In genomic region chr7:121372376-121373024, GRCh38 we compare ENCODE assay signal across 8 cellular contexts. TPM values are rescaled to one million over a fixed set of nuclear protein-coding genes. Genes with fewer than 3 reads are reported as not detected.
DNase-seq lines count a peak whose midpoint lies in the region; ATAC-seq and TF ChIP-seq lines count a peak whose summit lies in the region.

No MANE protein-coding gene starts in this region.

- H3K4me1 Mint-ChIP-seq in neural progenitor cell = no peaks in the 10 kb centered on the region

- no peaks in the 10 kb centered on the region for H3K79me2 ChIP-seq in fibroblast of lung (ENCODE audit: control insufficient read depth, insufficient read depth, low read length)
- no peaks in the 10 kb centered on the region for H3K79me2 ChIP-seq in neural progenitor cell (ENCODE audit: low read depth)

- H2AFZ ChIP-seq in fibroblast of lung (ENCODE audit: low read length) = no peak overlapping the region
- H2AFZ ChIP-seq in neural progenitor cell (replicated peaks) = no peak overlapping the region

- no peak overlapping the region for H3K27ac Mint-ChIP-seq in neural progenitor cell

- no peaks in the 10 kb centered on the region for H3F3A ChIP-seq in neural progenitor cell (ENCODE audit: low read depth)

- H3K27ac ChIP-seq in fibroblast of lung (ENCODE audit: insufficient read depth, low read length) (no peak overlapping the region), tibial nerve (no peak overlapping the region), suprapubic skin (no peak overlapping the region), neural progenitor cell (no peak overlapping the region)

- no peaks in the 10 kb centered on the region for H3K27me3 Mint-ChIP-seq in neural progenitor cell (ENCODE audit: insufficient read depth, low read depth)

- TF ChIP-seq POLR2A in tibial nerve (IDR thresholded peaks at IDR 0.05) (no peak), suprapubic skin (IDR thresholded peaks at IDR 0.05) (no peak)

- TF ChIP-seq CTCF in GM20000 (IDR thresholded peaks at IDR 0.05; ENCODE audit: extremely low read depth, missing control alignments) (no peak), fibroblast of lung (conservative IDR thresholded peaks at IDR 0.05 in 1 of 2, IDR thresholded peaks at IDR 0.05 in 1 of 2; ENCODE audit: low read depth in 1 of 2, low read length in 2 of 2) (no peak), tibial nerve (IDR thresholded peaks at IDR 0.05) (no peak), suprapubic skin (IDR thresholded peaks at IDR 0.05) (no peak), neural progenitor cell (IDR thresholded peaks at IDR 0.05) (no peak)

- H3K36me3 ChIP-seq in fibroblast of lung (ENCODE audit: control insufficient read depth, insufficient read depth, low read length) (no peaks in the 10 kb centered on the region), tibial nerve (peaks cover 0 to 40% (median 0%) of the 10 kb centered on the region in 3 donors), suprapubic skin (peaks cover 20% of the 10 kb centered on the region), neural progenitor cell (peaks cover 10% of the 10 kb centered on the region)

- H4K20me1 ChIP-seq in fibroblast of lung (ENCODE audit: control insufficient read depth, extremely low read depth, insufficient read depth, low read length) = no peaks in the 10 kb centered on the region
- H4K20me1 ChIP-seq in neural progenitor cell (ENCODE audit: low read depth) = peaks cover 3% of the 10 kb centered on the region

- H3K4me2 ChIP-seq in fibroblast of lung (ENCODE audit: extremely low read depth, insufficient read depth, low read length) (peak overlapping the region; percentile 4), neural progenitor cell (no peak overlapping the region)

- 91 to 95% methylated on average over 2 of the region's 2 CpGs for WGBS in tibial nerve, 2 donors
- WGBS in suprapubic skin = 88% methylated on average over 2 of the region's 2 CpGs

- peaks cover 16% of the 10 kb centered on the region for H3K36me3 Mint-ChIP-seq in neural progenitor cell

- peaks cover 4% of the 10 kb centered on the region for H3K4me1 ChIP-seq in fibroblast of lung (ENCODE audit: control insufficient read depth, extremely low read depth, insufficient read depth, low read length)
- H3K4me1 ChIP-seq in tibial nerve = peaks cover 0 to 25% (median 3%) of the 10 kb centered on the region in 4 donors
- peaks cover 6% of the 10 kb centered on the region for H3K4me1 ChIP-seq in suprapubic skin
- no peaks in the 10 kb centered on the region for H3K4me1 ChIP-seq in neural progenitor cell

- H3K9me3 Mint-ChIP-seq in neural progenitor cell = no peaks in the 10 kb centered on the region

- no peaks in the 10 kb centered on the region for H3K9me3 ChIP-seq in fibroblast of lung (ENCODE audit: control insufficient read depth, insufficient read depth, low read depth, low read length)
- no peaks in the 10 kb centered on the region for H3K9me3 ChIP-seq in tibial nerve
- no peaks in the 10 kb centered on the region for H3K9me3 ChIP-seq in suprapubic skin
- no peaks in the 10 kb centered on the region for H3K9me3 ChIP-seq in neural progenitor cell (ENCODE audit: low read depth)

- ATAC-seq in HG03457 (IDR thresholded peaks at IDR 0.05; ENCODE audit: unreplicated experiment) = peak; percentile 90

- H3K9ac ChIP-seq in fibroblast of lung (ENCODE audit: insufficient read depth, low read length) = no peak overlapping the region
- no peak overlapping the region for H3K9ac ChIP-seq in neural progenitor cell

- H3K27me3 ChIP-seq in fibroblast of lung (ENCODE audit: control insufficient read depth, insufficient read depth, low read length) = no peaks in the 10 kb centered on the region
- H3K27me3 ChIP-seq in tibial nerve = no peaks in the 10 kb centered on the region
- H3K27me3 ChIP-seq in suprapubic skin = no peaks in the 10 kb centered on the region
- H3K27me3 ChIP-seq in neural progenitor cell = no peaks in the 10 kb centered on the region

- H3K4me3 Mint-ChIP-seq in neural progenitor cell = no peak overlapping the region

- H3K4me3 ChIP-seq in fibroblast of lung (replicated peaks in 1 of 4; ENCODE audit: control extremely low read depth in 1 of 4, insufficient read depth in 1 of 4, low read depth in 3 of 4, low read length in 4 of 4) = no peak overlapping the region
- H3K4me3 ChIP-seq in tibial nerve = no peak overlapping the region
- no peak overlapping the region for H3K4me3 ChIP-seq in suprapubic skin
- no peak overlapping the region for H3K4me3 ChIP-seq in neural progenitor cell

- TF ChIP-seq EP300 in tibial nerve (IDR thresholded peaks at IDR 0.05) (no peak), suprapubic skin (IDR thresholded peaks at IDR 0.05) (no peak)

- DNase-seq in EH (ENCODE audit: low read depth) (peak; percentile 56), GM20000 (ENCODE audit: low spot score) (peak; percentile 32), fibroblast of lung (ENCODE audit: low read depth in 2 of 2) (peak; percentile 36 to 67), tibial nerve (ENCODE audit: low spot score in 2 of 2) (no peak), suprapubic skin (ENCODE audit: low spot score in 2 of 2) (no peak), cerebellar cortex (ENCODE audit: low spot score) (no peak), neural progenitor cell (ENCODE audit: low spot score) (no peak)

RNA-seq across cellular contexts. Expression of gene FAM3C, which starts 23.6 kb away (rescaled TPM):
- 21.6 and 26.3 TPM in 2 replicates for total RNA-seq in fibroblast of lung
- polyA plus RNA-seq in fibroblast of lung = 51.4 and 60.8 TPM in 2 replicates
- 47.7 and 52.0 TPM in 2 replicates for polyA plus RNA-seq in fibroblast of lung (2012)
- polyA minus RNA-seq in fibroblast of lung (ENCODE audit: low replicate concordance) = not detected in 2 replicates
- total RNA-seq in tibial nerve = 10 to 100 TPM; 38.9 to 52.0 (median 43.8) TPM
- total RNA-seq in suprapubic skin = 10 to 100 TPM; 31.8 to 39.1 (median 35.9) TPM
- 52.4 and 96.7 TPM in 2 replicates for total RNA-seq in neural progenitor cell (ENCODE audit: low replicate concordance)

RNA-seq across cellular contexts. Expression of gene WNT16, which starts 43.7 kb away (rescaled TPM):
- total RNA-seq in fibroblast of lung (3.8 TPM in 1 of 2 replicates, not detected in the other), tibial nerve (under 1 TPM in 2 of 4 donors, not detected in 2; 0.20 to 0.21 TPM), suprapubic skin (10 to 100 TPM; 11.6 to 28.8 (median 18.3) TPM), neural progenitor cell (ENCODE audit: low replicate concordance) (0.03 TPM in 1 of 2 replicates, not detected in the other)
- 1.2 and 7.3 TPM in 2 replicates for polyA plus RNA-seq in fibroblast of lung
- polyA plus RNA-seq in fibroblast of lung (2012) = 1.0 and 6.3 TPM in 2 replicates
- 0.55 and 12.6 TPM in 2 replicates for polyA minus RNA-seq in fibroblast of lung (ENCODE audit: low replicate concordance)

Comparison
In these comparisons a context has a peak if more than half of its experiments do, and no peak if none do; other contexts are left out.
1. DNase-seq: peak in EH (single experiment), GM20000 (single experiment) and fibroblast of lung (2 of 2); none in tibial nerve (0 of 2), suprapubic skin (0 of 2), cerebellar cortex (single experiment) and neural progenitor cell (single experiment).